ENCODE assay signal across 8 cellular contexts in the genomic region with DNA sequence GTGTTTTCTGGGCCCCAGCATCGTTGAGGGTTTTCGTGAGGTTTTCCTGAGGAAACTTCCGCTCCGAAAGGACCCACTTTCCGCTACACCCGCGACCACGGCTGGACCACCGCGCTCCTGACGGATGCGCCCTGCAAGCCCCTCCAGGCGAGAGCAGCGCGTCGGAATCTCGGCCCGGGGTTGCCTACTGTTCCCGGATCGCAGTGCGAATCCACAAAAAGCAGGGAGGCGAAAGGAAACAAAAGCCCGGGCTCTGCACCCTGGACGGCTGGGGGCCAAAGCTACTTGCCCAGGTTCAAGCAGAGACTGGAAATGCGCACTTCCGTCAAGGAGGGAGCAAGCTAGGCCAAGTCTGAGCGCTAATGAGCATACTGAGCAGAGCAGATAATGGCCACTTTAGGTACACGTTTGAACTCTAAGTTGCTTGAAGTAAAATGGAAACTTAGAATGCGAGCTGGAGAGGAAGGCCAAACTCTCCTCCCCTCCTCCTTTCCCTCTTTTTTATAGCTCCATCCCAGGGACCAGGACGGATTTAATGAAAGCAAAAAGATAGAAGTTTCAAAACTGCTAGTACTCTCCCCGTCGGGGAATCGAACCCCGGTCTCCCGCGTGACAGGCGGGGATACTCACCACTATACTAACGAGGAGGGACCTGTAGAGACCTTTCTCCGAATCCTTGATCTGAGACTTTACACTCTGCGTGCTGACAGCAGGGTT. TPM values are rescaled to one million over a fixed set of nuclear protein-coding genes. Genes with fewer than 3 reads are reported as not detected.
DNase-seq lines count a peak whose midpoint lies in the region; ATAC-seq and TF ChIP-seq lines count a peak whose summit lies in the region.

No MANE protein-coding gene starts in this region.

- H3K36me3 ChIP-seq in prostate gland (no peaks in the 10 kb centered on the region), upper lobe of right lung (no peaks in the 10 kb centered on the region)

- TF ChIP-seq CTCF in HFF-Myc (IDR thresholded peaks at IDR 0.05; ENCODE audit: low read depth, low read length, missing control alignments) (no peak), NB4 (IDR thresholded peaks at IDR 0.05; ENCODE audit: low read depth, low read length) (no peak), prostate gland (IDR thresholded peaks at IDR 0.05) (no peak), upper lobe of right lung (IDR thresholded peaks at IDR 0.05) (no peak)

- ATAC-seq in left cardiac atrium (peak; percentile 73 to 75), upper lobe of right lung (peak; percentile 69)

- TF ChIP-seq POLR2A in NB4 (IDR thresholded peaks at IDR 0.05; ENCODE audit: extremely low read depth, insufficient read length) (no peak), prostate gland (IDR thresholded peaks at IDR 0.05) (no peak)

- no peaks in the 10 kb centered on the region for H3K27me3 ChIP-seq in prostate gland (replicated peaks; ENCODE audit: insufficient read depth)
- no peaks in the 10 kb centered on the region for H3K27me3 ChIP-seq in upper lobe of right lung

- 0 to 1% (median 0%) methylated on average over 40 of the region's 40 CpGs for WGBS in adipose tissue, 3 donors
- WGBS in prostate gland, result under 1% methylated on average over 40 of the region's 40 CpGs

- peak; percentile 80 for DNase-seq in GM04504 (ENCODE audit: low read depth)
- DNase-seq in HFF-Myc (ENCODE audit: extremely low read depth, low read depth), result peak; percentile 87
- peak; percentile 75 for DNase-seq in NB4 (ENCODE audit: low read depth)
- peak; percentile 83 for DNase-seq in T follicular helper cell (ENCODE audit: low read depth)
- DNase-seq in left cardiac atrium, result peak; percentile 80
- DNase-seq in prostate gland (ENCODE audit: low spot score), result peak; percentile 93
- peak; percentile 88 for DNase-seq in upper lobe of right lung

- H3K4me1 ChIP-seq in prostate gland (replicated peaks) (peaks cover 9% of the 10 kb centered on the region), upper lobe of right lung (peaks cover 20% of the 10 kb centered on the region)

- intact Hi-C loops in left cardiac atrium (cut with DNase I) (loop anchor here (1.0 to 2.0 kb wide), 4 partner anchors 35 to 103 kb away; partner anchors contain the start of gene SLC25A35 (in 1 of the 2)), prostate gland (cut with DNase I) (loop anchor here (1.0 to 2.0 kb wide), 2 partner anchors 35 to 103 kb away; partner anchors contain the start of gene ALOXE3), upper lobe of right lung (cut with DNase I) (no loop called here)

- H3K9me3 ChIP-seq in prostate gland (no peaks in the 10 kb centered on the region), upper lobe of right lung (no peaks in the 10 kb centered on the region)

- H3K4me3 ChIP-seq in HFF-Myc (replicated peaks; ENCODE audit: low read depth, low read length) (peak overlapping the region; percentile 65), NB4 (ENCODE audit: low read depth, low read length) (peak overlapping the region; percentile 59), prostate gland (peak overlapping the region; percentile 41 to 55), upper lobe of right lung (peak overlapping the region; percentile 69)

- H3K27ac ChIP-seq in adipose tissue (ENCODE audit: low read depth, low read length) (peak overlapping the region; percentile 94), prostate gland (peak overlapping the region; percentile 98 to 99), upper lobe of right lung (peak overlapping the region; percentile 96)

RNA-seq across cellular contexts. Expression of gene AURKB, which starts 11.4 kb away (rescaled TPM):
- polyA plus RNA-seq in adipose tissue, result 1 to 10 TPM in 1 of 3 donors, under 1 TPM in 2; 0.52 to 2.5 (median 0.56) TPM
- total RNA-seq in left cardiac atrium (1 to 10 TPM; 1.4 to 1.5 TPM), prostate gland (1 to 10 TPM; 2.1 to 6.6 TPM), upper lobe of right lung (1.4 TPM)

RNA-seq across cellular contexts. Expression of gene CTC1, which starts 26.0 kb away (rescaled TPM):
- polyA plus RNA-seq in adipose tissue, result 10 to 100 TPM; 10.3 to 19.8 (median 12.1) TPM
- total RNA-seq in left cardiac atrium (10 to 100 TPM; 16.0 to 16.6 TPM), prostate gland (10 to 100 TPM; 20.1 to 31.7 TPM), upper lobe of right lung (57.1 TPM)

RNA-seq across cellular contexts. Expression of gene PFAS, which starts 27.3 kb away (rescaled TPM):
- 10 to 100 TPM in 1 of 3 donors, 1 to 10 TPM in 2; 8.2 to 20.7 (median 9.3) TPM for polyA plus RNA-seq in adipose tissue
- total RNA-seq in left cardiac atrium (10 to 100 TPM; 13.5 to 24.1 TPM), prostate gland (10 to 100 TPM; 17.0 to 29.0 TPM), upper lobe of right lung (28.3 TPM)

RNA-seq across cellular contexts. Expression of gene BORCS6, which starts 31.8 kb away (rescaled TPM):
- 10 to 100 TPM in 1 of 3 donors, 1 to 10 TPM in 2; 3.3 to 13.9 (median 5.2) TPM for polyA plus RNA-seq in adipose tissue
- total RNA-seq in left cardiac atrium (1 to 10 TPM; 5.8 to 8.9 TPM), prostate gland (10 to 100 TPM in 1 of 2 donors, 1 to 10 TPM in 1; 9.6 to 19.1 TPM), upper lobe of right lung (7.8 TPM)

RNA-seq across cellular contexts. Expression of gene TMEM107, which starts 45.6 kb away (rescaled TPM):
- polyA plus RNA-seq in adipose tissue, result 10 to 100 TPM in 1 of 3 donors, 1 to 10 TPM in 2; 4.5 to 12.1 (median 8.6) TPM
- total RNA-seq in left cardiac atrium (1 to 10 TPM; 6.8 to 8.0 TPM), prostate gland (10 to 100 TPM in 1 of 2 donors, 1 to 10 TPM in 1; 8.6 to 13.9 TPM), upper lobe of right lung (9.3 TPM)

Comparison
In these comparisons a context has a peak if more than half of its experiments do, and no peak if none do; other contexts are left out.
1. Peak in every context shown above with its lines: DNase-seq, ATAC-seq, H3K4me3 ChIP-seq and H3K27ac ChIP-seq.